1 cellular context compared by ENCODE assay signal in the genomic region with DNA sequence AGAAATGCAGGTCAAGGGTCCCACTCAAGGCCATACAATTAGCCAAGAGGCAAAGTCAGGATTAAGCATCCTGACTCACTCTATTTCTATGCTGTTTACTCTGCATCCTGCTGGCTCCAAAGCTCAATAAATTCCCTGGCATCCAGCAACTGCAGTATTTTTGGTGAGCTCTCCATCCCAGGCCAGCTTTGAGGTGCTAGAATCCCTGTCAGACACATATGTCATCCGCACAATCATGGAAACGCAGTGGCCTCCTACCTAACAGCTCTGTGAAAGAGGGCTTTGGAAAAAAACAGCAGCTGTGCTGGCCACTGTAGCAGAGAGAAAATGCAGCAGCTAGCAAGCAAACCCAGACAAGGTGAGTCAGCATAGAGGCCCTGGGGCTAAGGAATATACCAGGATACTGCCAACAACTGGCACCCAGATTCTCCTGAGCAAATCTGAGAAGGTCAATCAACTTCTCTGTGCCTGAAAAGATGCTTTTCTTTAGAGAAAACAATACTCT.
TF ChIP-seq lines count a peak whose summit lies in the region.

No MANE protein-coding gene starts in this region.

TF ChIP-seq in endothelial cell of umbilical vein, 7 proteins besides CTCF, POLR2A, EP300 and RAD21:
- TF ChIP-seq FOS (IDR thresholded peaks at IDR 0.05; ENCODE audit: borderline replicate concordance, insufficient read depth, low read length) (peak; percentile 13), GATA2 (IDR thresholded peaks at IDR 0.05; ENCODE audit: insufficient read depth, insufficient read length, low read depth, low read length) (no peak)
